Comparison of ENCODE assay signal across 2 cellular contexts in genomic region chr22:26778372-26778771, GRCh38.
TF ChIP-seq lines count a peak whose summit lies in the region.

No MANE protein-coding gene starts in this region.

TF ChIP-seq in A549, 52 proteins besides CTCF, POLR2A, EP300 and RAD21 (continued from another document):
- TF ChIP-seq, protein P1, sequence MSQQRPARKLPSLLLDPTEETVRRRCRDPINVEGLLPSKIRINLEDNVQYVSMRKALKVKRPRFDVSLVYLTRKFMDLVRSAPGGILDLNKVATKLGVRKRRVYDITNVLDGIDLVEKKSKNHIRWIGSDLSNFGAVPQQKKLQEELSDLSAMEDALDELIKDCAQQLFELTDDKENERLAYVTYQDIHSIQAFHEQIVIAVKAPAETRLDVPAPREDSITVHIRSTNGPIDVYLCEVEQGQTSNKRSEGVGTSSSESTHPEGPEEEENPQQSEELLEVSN (IDR thresholded peaks at IDR 0.05; ENCODE audit: borderline replicate concordance, low read depth): no peak
- no peak for TF ChIP-seq NFE2L2 (conservative IDR thresholded peaks at IDR 0.05; ENCODE audit: low read length)
- no peak for TF ChIP-seq FOSB (CRISPR knock-in tag; IDR thresholded peaks at IDR 0.05)
- TF ChIP-seq, protein P2, sequence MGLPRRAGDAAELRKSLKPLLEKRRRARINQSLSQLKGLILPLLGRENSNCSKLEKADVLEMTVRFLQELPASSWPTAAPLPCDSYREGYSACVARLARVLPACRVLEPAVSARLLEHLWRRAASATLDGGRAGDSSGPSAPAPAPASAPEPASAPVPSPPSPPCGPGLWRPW (IDR thresholded peaks at IDR 0.05): no peak
- TF ChIP-seq CBX8 (IDR thresholded peaks at IDR 0.05): no peak
- no peak for TF ChIP-seq RFX5 (IDR thresholded peaks at IDR 0.05)
- no peak for TF ChIP-seq GATA3 (IDR thresholded peaks at IDR 0.05; ENCODE audit: borderline replicate concordance)
TF ChIP-seq in A549: peak in this region for 0.

TF ChIP-seq in GM23338, 12 proteins besides CTCF, POLR2A, EP300 and RAD21 (continued from another document):
- TF ChIP-seq JUNB (IDR thresholded peaks at IDR 0.05; ENCODE audit: unreplicated experiment) (no peak), EZH2 (IDR thresholded peaks at IDR 0.05; ENCODE audit: low read depth, unreplicated experiment) (no peak), NANOG (IDR thresholded peaks at IDR 0.05; ENCODE audit: borderline replicate concordance) (no peak), CREB1 (CRISPR knock-in tag; IDR thresholded peaks at IDR 0.05; ENCODE audit: low read depth) (no peak), ZNF114 (CRISPR knock-in tag; IDR thresholded peaks at IDR 0.05) (no peak), ETS1 (IDR thresholded peaks at IDR 0.05) (no peak), STAT1 (IDR thresholded peaks at IDR 0.05; ENCODE audit: unreplicated experiment) (no peak)
- TF ChIP-seq, protein P3, sequence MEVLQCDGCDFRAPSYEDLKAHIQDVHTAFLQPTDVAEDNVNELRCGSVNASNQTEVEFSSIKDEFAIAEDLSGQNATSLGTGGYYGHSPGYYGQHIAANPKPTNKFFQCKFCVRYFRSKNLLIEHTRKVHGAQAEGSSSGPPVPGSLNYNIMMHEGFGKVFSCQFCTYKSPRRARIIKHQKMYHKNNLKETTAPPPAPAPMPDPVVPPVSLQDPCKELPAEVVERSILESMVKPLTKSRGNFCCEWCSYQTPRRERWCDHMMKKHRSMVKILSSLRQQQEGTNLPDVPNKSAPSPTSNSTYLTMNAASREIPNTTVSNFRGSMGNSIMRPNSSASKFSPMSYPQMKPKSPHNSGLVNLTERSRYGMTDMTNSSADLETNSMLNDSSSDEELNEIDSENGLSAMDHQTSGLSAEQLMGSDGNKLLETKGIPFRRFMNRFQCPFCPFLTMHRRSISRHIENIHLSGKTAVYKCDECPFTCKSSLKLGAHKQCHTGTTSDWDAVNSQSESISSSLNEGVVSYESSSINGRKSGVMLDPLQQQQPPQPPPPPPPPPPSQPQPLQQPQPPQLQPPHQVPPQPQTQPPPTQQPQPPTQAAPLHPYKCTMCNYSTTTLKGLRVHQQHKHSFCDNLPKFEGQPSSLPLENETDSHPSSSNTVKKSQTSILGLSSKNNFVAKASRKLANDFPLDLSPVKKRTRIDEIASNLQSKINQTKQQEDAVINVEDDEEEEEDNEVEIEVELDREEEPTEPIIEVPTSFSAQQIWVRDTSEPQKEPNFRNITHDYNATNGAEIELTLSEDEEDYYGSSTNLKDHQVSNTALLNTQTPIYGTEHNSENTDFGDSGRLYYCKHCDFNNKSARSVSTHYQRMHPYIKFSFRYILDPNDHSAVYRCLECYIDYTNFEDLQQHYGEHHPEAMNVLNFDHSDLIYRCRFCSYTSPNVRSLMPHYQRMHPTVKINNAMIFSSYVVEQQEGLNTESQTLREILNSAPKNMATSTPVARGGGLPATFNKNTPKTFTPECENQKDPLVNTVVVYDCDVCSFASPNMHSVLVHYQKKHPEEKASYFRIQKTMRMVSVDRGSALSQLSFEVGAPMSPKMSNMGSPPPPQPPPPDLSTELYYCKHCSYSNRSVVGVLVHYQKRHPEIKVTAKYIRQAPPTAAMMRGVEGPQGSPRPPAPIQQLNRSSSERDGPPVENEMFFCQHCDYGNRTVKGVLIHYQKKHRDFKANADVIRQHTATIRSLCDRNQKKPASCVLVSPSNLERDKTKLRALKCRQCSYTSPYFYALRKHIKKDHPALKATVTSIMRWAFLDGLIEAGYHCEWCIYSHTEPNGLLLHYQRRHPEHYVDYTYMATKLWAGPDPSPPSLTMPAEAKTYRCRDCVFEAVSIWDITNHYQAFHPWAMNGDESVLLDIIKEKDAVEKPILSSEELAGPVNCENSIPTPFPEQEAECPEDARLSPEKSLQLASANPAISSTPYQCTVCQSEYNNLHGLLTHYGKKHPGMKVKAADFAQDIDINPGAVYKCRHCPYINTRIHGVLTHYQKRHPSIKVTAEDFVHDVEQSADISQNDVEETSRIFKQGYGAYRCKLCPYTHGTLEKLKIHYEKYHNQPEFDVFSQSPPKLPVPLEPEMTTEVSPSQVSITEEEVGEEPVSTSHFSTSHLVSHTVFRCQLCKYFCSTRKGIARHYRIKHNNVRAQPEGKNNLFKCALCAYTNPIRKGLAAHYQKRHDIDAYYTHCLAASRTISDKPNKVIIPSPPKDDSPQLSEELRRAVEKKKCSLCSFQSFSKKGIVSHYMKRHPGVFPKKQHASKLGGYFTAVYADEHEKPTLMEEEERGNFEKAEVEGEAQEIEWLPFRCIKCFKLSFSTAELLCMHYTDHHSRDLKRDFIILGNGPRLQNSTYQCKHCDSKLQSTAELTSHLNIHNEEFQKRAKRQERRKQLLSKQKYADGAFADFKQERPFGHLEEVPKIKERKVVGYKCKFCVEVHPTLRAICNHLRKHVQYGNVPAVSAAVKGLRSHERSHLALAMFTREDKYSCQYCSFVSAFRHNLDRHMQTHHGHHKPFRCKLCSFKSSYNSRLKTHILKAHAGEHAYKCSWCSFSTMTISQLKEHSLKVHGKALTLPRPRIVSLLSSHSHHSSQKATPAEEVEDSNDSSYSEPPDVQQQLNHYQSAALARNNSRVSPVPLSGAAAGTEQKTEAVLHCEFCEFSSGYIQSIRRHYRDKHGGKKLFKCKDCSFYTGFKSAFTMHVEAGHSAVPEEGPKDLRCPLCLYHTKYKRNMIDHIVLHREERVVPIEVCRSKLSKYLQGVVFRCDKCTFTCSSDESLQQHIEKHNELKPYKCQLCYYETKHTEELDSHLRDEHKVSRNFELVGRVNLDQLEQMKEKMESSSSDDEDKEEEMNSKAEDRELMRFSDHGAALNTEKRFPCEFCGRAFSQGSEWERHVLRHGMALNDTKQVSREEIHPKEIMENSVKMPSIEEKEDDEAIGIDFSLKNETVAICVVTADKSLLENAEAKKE (CRISPR knock-in tag; IDR thresholded peaks at IDR 0.05): no peak
